In genomic region chr17:74981318-74981978, GRCh38 we compare ENCODE assay signal across 1 cellular context.
TF ChIP-seq lines count a peak whose summit lies in the region.

No MANE protein-coding gene starts in this region.

TF ChIP-seq in GM23338, 12 proteins besides CTCF, POLR2A, EP300 and RAD21 (continued from another document):
- no peak for TF ChIP-seq ZNF462 (CRISPR knock-in tag; IDR thresholded peaks at IDR 0.05)
- TF ChIP-seq ETS1 (IDR thresholded peaks at IDR 0.05), result no peak
